In the genomic region with DNA sequence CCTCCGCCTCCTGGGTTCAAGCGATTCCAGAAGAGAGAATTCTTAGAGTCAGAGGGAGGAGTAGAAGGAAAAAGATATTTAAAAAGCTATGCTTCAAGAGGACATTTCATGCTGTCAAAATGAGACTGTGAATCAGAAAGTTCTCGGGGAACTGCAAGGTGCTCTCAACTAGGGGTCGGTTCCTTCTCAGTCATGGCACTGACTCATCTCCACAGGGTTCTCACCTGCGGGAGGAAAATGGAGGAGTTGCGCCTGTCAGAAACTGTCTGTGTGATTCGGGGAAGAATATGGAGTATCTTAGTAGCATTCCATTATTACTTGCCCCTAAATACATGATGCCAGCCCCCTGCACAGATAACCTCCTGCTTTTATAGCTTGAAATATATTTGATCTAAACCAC, we compare ENCODE assay signal across 27 cellular contexts. TPM values are rescaled to one million over a fixed set of nuclear protein-coding genes. Genes with fewer than 3 reads are reported as not detected.
A peak's percentile ranks its signal among the peaks of the same experiment; 100 is the strongest.
DNase-seq lines count a peak whose midpoint lies in the region; ATAC-seq and TF ChIP-seq lines count a peak whose summit lies in the region.
"Had no signal": no experiment of that assay in that cellular context is flagged by ENCODE, and none has a peak within 500 bp of the region (broad histone marks: within the 10 kb centered on the region; RNA-seq: fewer than 3 reads in every experiment).

No MANE protein-coding gene starts in this region.

- peak; percentile 92 for ATAC-seq in activated CD4-positive, alpha-beta T cell treated with anti-CD3 and anti-CD28 coated beads for 36 hours
- ATAC-seq: CD8-positive, alpha-beta T cell; K562; PC-3 had no signal

- H3K9me3 Mint-ChIP-seq in activated CD4-positive, alpha-beta T cell treated with anti-CD3 and anti-CD28 coated beads for 36 hours (ENCODE audit: low read depth), result no peaks in the 10 kb centered on the region
- H3K9me3 Mint-ChIP-seq: CD8-positive, alpha-beta T cell; GM23338; HFFc6 had no signal

- H3K27ac Mint-ChIP-seq in activated CD4-positive, alpha-beta T cell treated with anti-CD3 and anti-CD28 coated beads for 36 hours, result no peak overlapping the region
- H3K27ac Mint-ChIP-seq: B cell; CD8-positive, alpha-beta T cell; GM23338; HFFc6 had no signal

- no peak overlapping the region for H3K4me3 ChIP-seq in H7 (ENCODE audit: insufficient read depth, low read depth, low read length)
- H3K4me3 ChIP-seq: GM23338, HAP-1, K562 had no signal

- no peaks in the 10 kb centered on the region for H3K27me3 Mint-ChIP-seq in activated CD4-positive, alpha-beta T cell treated with anti-CD3 and anti-CD28 coated beads for 36 hours

- peaks cover 16% of the 10 kb centered on the region for H3K4me1 Mint-ChIP-seq in activated CD4-positive, alpha-beta T cell treated with anti-CD3 and anti-CD28 coated beads for 36 hours

- no peaks in the 10 kb centered on the region for H3K27me3 ChIP-seq in H7 (ENCODE audit: control insufficient read depth, insufficient read depth, low read length)

- H3K36me3 Mint-ChIP-seq in activated CD4-positive, alpha-beta T cell treated with anti-CD3 and anti-CD28 coated beads for 36 hours (ENCODE audit: low read depth), result no peaks in the 10 kb centered on the region
- H3K36me3 Mint-ChIP-seq: CD8-positive, alpha-beta T cell had no signal

- intact Hi-C loops in activated CD4-positive, alpha-beta T cell treated with anti-CD3 and anti-CD28 coated beads for 36 hours (cut with DNase I, micrococcal nuclease), result loop anchor here in 1 of 2 experiments (2.0 kb wide), 1 partner anchor 50 kb away; no protein-coding TSS in a partner anchor
- intact Hi-C loops in head of caudate nucleus (cut with DNase I), result no loop called here

- TF ChIP-seq CTCF in GM10248 (IDR thresholded peaks at IDR 0.05; ENCODE audit: control extremely low read depth, extremely low read depth, low read depth, missing control alignments), result no peak

- no peaks in the 10 kb centered on the region for H3K36me3 ChIP-seq in H7 (replicated peaks; ENCODE audit: control insufficient read depth, insufficient read depth, low read length)
- H3K36me3 ChIP-seq: HAP-1 had no signal

- peak; percentile 58 for DNase-seq in activated CD4-positive, alpha-beta T cell treated with anti-CD3 and anti-CD28 coated beads for 36 hours
- no peak for DNase-seq in activated CD4-positive, alpha-beta T cell treated with anti-CD3 and anti-CD28 coated beads, Interleukin-2, amount 50 U/mL, for 1 hour
- DNase-seq in activated T-cell treated with anti-CD3 and anti-CD28 coated beads, Interleukin-2, amount 50 U/mL, for 48 hours, result peak; percentile 30 to 49
- DNase-seq in activated T-cell treated with anti-CD3 and anti-CD28 coated beads, Interleukin-2, amount 50 U/mL, for 1 hour, result no peak
- DNase-seq in GM10248 (ENCODE audit: extremely low spot score), result peak; percentile 22
- peak in 25 of 42 donors; percentile 17 to 77 (median 54) for DNase-seq in head of caudate nucleus
- no peak for DNase-seq in KG1 (lab: John Stamatoyannopoulos, UW)
- DNase-seq in H7, result no peak
- DNase-seq: Caco-2; CD8-positive, alpha-beta T cell; DMS 273 treated with DMSO at 0.1 percent for 48 hours; DMS79; EL; GDM1; HFFc6; MV-4-11; NCI-H1105; NCI-H1436 treated with DMSO at 0.1 percent for 48 hours; NCI-H187 treated with DMSO at 0.1 percent for 48 hours; NCI-H2107; NCI-H524; NCI-H774; PC-3 had no signal

- no peak overlapping the region for H3K4me3 Mint-ChIP-seq in activated CD4-positive, alpha-beta T cell treated with anti-CD3 and anti-CD28 coated beads for 36 hours
- H3K4me3 Mint-ChIP-seq: B cell; CD8-positive, alpha-beta T cell; GM23338; HFFc6 had no signal

- POLR2A ChIA-PET in activated CD4-positive, alpha-beta T cell treated with anti-CD3 and anti-CD28 coated beads for 36 hours (lab: Charles Lee), result interaction anchor here (0.7 kb wide), 1 partner anchor 275 kb away, joined by 9 read pairs; no protein-coding TSS in a partner anchor
- POLR2A ChIA-PET in GM10248 (lab: Yijun Ruan, JAX), result no interaction called here

- CTCF ChIA-PET in activated CD4-positive, alpha-beta T cell treated with anti-CD3 and anti-CD28 coated beads for 36 hours (lab: Charles Lee), result interaction anchor here (0.7 to 1.0 kb wide), 2 partner anchors 46 to 78 kb away, joined by 3 to 5 read pairs; no protein-coding TSS in a partner anchor
- CTCF ChIA-PET in GM10248 (lab: Yijun Ruan, JAX), result no interaction called here

RNA-seq across cellular contexts. Expression of gene APH1B, which starts 47.4 kb away (rescaled TPM):
- 1 to 10 TPM; 6.5 to 7.8 TPM for total RNA-seq in activated CD4-positive, alpha-beta T cell treated with anti-CD3 and anti-CD28 coated beads for 36 hours
- total RNA-seq in H7 (2014; rRNA removed; shearing (Covaris generic)), result 5.8 and 7.1 TPM in 2 replicates

RNA-seq across cellular contexts. Expression of gene CA12, which starts 56.9 kb away (rescaled TPM):
- under 1 TPM; 0.32 to 0.46 TPM for total RNA-seq in activated CD4-positive, alpha-beta T cell treated with anti-CD3 and anti-CD28 coated beads for 36 hours
- total RNA-seq in H7 (2014; rRNA removed; shearing (Covaris generic)), result 0.70 and 1.9 TPM in 2 replicates
- total RNA-seq: B cell; CD8-positive, alpha-beta T cell had no signal

Comparison
In these comparisons a context has a peak if more than half of its experiments do, and no peak if none do; other contexts are left out.
1. DNase-seq: peak in activated CD4-positive, alpha-beta T cell treated with anti-CD3 and anti-CD28 coated beads for 36 hours (single experiment), activated T-cell treated with anti-CD3 and anti-CD28 coated beads, Interleukin-2, amount 50 U/mL, for 48 hours (2 of 2), GM10248 (single experiment) and head of caudate nucleus (25 of 42); none in activated CD4-positive, alpha-beta T cell treated with anti-CD3 and anti-CD28 coated beads, Interleukin-2, amount 50 U/mL, for 1 hour (single experiment), activated T-cell treated with anti-CD3 and anti-CD28 coated beads, Interleukin-2, amount 50 U/mL, for 1 hour (single experiment), KG1 (single experiment) and H7 (single experiment).